In the genomic region with DNA sequence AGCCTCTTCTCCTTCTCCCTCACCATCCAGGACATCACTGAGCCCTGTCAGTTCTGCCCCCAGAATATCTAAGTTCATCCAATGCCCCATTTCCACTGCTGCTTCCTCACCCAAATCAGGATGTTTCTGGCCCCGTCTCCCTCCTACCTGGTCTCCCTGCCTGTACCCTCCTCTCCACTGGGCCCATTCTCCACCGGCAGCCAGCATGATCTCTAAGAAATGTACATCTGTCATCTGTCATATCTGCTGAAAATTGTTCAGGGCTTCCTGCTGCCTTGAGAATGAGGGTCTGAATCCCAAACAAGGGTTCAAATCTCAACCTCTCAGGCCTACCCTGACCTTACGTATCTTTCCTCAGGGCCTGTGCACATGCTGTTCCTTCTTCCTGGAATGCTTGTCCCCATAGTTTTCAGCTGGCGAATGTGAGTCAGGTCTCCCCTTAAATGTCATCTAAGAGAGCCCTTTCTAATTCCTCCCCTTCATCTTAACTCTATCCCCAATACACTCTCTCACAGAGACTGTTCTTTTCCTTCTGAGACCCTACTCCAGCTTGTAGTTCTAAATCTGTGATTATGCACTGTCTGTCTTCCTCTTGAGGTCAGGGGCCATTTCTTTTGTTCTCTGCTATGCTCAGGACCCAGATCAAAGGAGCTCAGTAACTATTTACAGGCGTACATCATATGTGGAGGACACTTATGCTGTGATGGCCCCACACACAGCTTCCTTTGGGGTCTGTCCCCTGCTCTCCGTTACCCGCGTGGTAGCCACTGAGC, we compare ENCODE assay signal across 10 cellular contexts. TPM values are rescaled to one million over a fixed set of nuclear protein-coding genes. Genes with fewer than 3 reads are reported as not detected.
DNase-seq lines count a peak whose midpoint lies in the region; ATAC-seq, FAIRE-seq and TF ChIP-seq lines count a peak whose summit lies in the region.
"Had no signal": no experiment of that assay in that cellular context is flagged by ENCODE, and none has a peak within 500 bp of the region (broad histone marks: within the 10 kb centered on the region; RNA-seq: fewer than 3 reads in every experiment).

No MANE protein-coding gene starts in this region.

- H3K9me1 ChIP-seq in IMR-90 (ENCODE audit: insufficient read depth, low read length) (peaks cover 63% of the 10 kb centered on the region), keratinocyte (ENCODE audit: control insufficient read depth, extremely low read depth, insufficient read depth, low read length) (peaks cover 5% of the 10 kb centered on the region)

- peaks cover 64% of the 10 kb centered on the region for H4K20me1 ChIP-seq in IMR-90 (ENCODE audit: insufficient read depth, low read length)
- no peaks in the 10 kb centered on the region for H4K20me1 ChIP-seq in keratinocyte (ENCODE audit: control insufficient read depth, extremely low read depth, insufficient read depth, low read length)

- H3K27ac Mint-ChIP-seq in activated CD8-positive, alpha-beta T cell treated with anti-CD3 and anti-CD28 coated beads, Interleukin-2, amount 10 ng/mL, durations not matched to agents 7 days and 5 days: peak overlapping the region; percentile 40

- DNase-seq in IMR-90 (no peak), keratinocyte (ENCODE audit: low read depth, low spot score) (no peak), spleen (peak; percentile 62), T-helper 9 cell (no peak), DMS79 (lab: John Stamatoyannopoulos, UW) (no peak)
- DNase-seq in activated CD8-positive, alpha-beta T cell treated with anti-CD3 and anti-CD28 coated beads, Interleukin-2, amount 10 ng/mL, durations not matched to agents 7 days and 5 days: no peak
- DNase-seq: effector CD4-positive, alpha-beta T cell had no signal

- peak overlapping the region; percentile 98 for H3K23ac ChIP-seq in IMR-90 (ENCODE audit: low read depth, low read length)

- H3K36me3 ChIP-seq in IMR-90 (ENCODE audit: control insufficient read depth, insufficient read depth, low read length): peaks cover 34% of the 10 kb centered on the region
- peaks cover 11 to 28% of the 10 kb centered on the region in 2 experiments for H3K36me3 ChIP-seq in keratinocyte (ENCODE audit: control insufficient read depth in 2 of 2, extremely low read depth in 1 of 2, insufficient read depth in 2 of 2, low read length in 2 of 2)
- H3K36me3 ChIP-seq in spleen: no peaks in the 10 kb centered on the region

- H4K91ac ChIP-seq in IMR-90 (ENCODE audit: insufficient read depth, low read depth, low read length): peak overlapping the region; percentile 99

- H3K79me2 ChIP-seq in keratinocyte (ENCODE audit: control insufficient read depth, insufficient read depth, low read length): peaks cover 76% of the 10 kb centered on the region

- CTCF ChIA-PET in IMR-90 (lab: Yijun Ruan, JAX): interaction anchor here (0.8 kb wide), 1 partner anchor 327 kb away, joined by 3 read pairs; no protein-coding TSS in a partner anchor
- CTCF ChIA-PET in activated CD8-positive, alpha-beta T cell treated with anti-CD3 and anti-CD28 coated beads, Interleukin-2, amount 10 ng/mL, durations not matched to agents 7 days and 5 days (lab: Charles Lee): interaction anchor here (0.8 to 1.3 kb wide), 5 partner anchors 11 to 29 kb away, joined by 3 to 6 read pairs (median 3); no protein-coding TSS in a partner anchor

- no peak overlapping the region for H3K4me3 Mint-ChIP-seq in activated CD8-positive, alpha-beta T cell treated with anti-CD3 and anti-CD28 coated beads, Interleukin-2, amount 10 ng/mL, durations not matched to agents 7 days and 5 days

- no peak for FAIRE-seq in keratinocyte (lab: Jason Lieb, UNC)

- dilution Hi-C loops in IMR-90 (cut with HindIII; ENCODE audit: low sequenced_read_pairs, unreplicated experiment): no loop called here
- dilution Hi-C loops in keratinocyte (cut with MboI; ENCODE audit: extremely low pct_ligation_motif_present, low sequenced_read_pairs): no loop called here

- H4K8ac ChIP-seq in IMR-90 (ENCODE audit: low read depth in 2 of 2, low read length in 2 of 2): peak overlapping the region; percentile 97 to 98

- no TSS peak for BruUV-seq in IMR-90 (replicated peaks; lab: Mats Ljungman, UMichigan)

- H3K4me2 ChIP-seq in IMR-90 (ENCODE audit: low read depth, low read length): peak overlapping the region; percentile 27
- H3K4me2 ChIP-seq in keratinocyte (ENCODE audit: control insufficient read depth, extremely low read depth, insufficient read depth, low read depth, low read length): peak overlapping the region; percentile 46

- peak overlapping the region; percentile 97 for H3K27ac ChIP-seq in IMR-90 (ENCODE audit: insufficient read depth, low read length)
- peak overlapping the region; percentile 88 for H3K27ac ChIP-seq in keratinocyte (ENCODE audit: control insufficient read depth, insufficient read depth, low read length)
- peak overlapping the region in 7 of 8 donors; percentile 32 to 88 (median 82) for H3K27ac ChIP-seq in spleen

- peaks cover 47% of the 10 kb centered on the region for H3K36me3 Mint-ChIP-seq in activated CD8-positive, alpha-beta T cell treated with anti-CD3 and anti-CD28 coated beads, Interleukin-2, amount 10 ng/mL, durations not matched to agents 7 days and 5 days (ENCODE audit: low read depth)

- peaks cover 34% of the 10 kb centered on the region for H3K4me1 Mint-ChIP-seq in activated CD8-positive, alpha-beta T cell treated with anti-CD3 and anti-CD28 coated beads, Interleukin-2, amount 10 ng/mL, durations not matched to agents 7 days and 5 days (ENCODE audit: low read depth)

- peak overlapping the region; percentile 92 for H2BK15ac ChIP-seq in IMR-90 (ENCODE audit: low read depth, low read length)

- peak; percentile 53; the same call in 1 of the 2 replicates for TF ChIP-seq POLR2A in IMR-90 (IDR thresholded peaks at IDR 0.05; ENCODE audit: low read depth, low read length)
- TF ChIP-seq POLR2A in spleen (IDR thresholded peaks at IDR 0.05): no peak

- peak overlapping the region; percentile 63 for H3K9ac ChIP-seq in IMR-90 (ENCODE audit: low read depth, low read length)
- peak overlapping the region; percentile 76 for H3K9ac ChIP-seq in keratinocyte (ENCODE audit: control insufficient read depth, extremely low read depth, insufficient read depth, low read length)

- H2BK5ac ChIP-seq in IMR-90 (ENCODE audit: low read depth, low read length, poor library complexity, severe bottlenecking): peak overlapping the region; percentile 98

- H3K56ac ChIP-seq in IMR-90 (ENCODE audit: extremely low read depth, insufficient read depth, low read length): peak overlapping the region; percentile 97

- in situ Hi-C loops in IMR-90 (cut with MboI; ENCODE audit: low sequenced_read_pairs): loop anchor here (5.0 kb wide), 1 partner anchor 71 kb away; no protein-coding TSS in a partner anchor

- H3K14ac ChIP-seq in IMR-90 (replicated peaks; ENCODE audit: low read depth, low read length): peak overlapping the region; percentile 94

- peak overlapping the region; percentile 97 for H3K4ac ChIP-seq in IMR-90 (ENCODE audit: low read depth, low read length)

- no peak for TF ChIP-seq CTCF in IMR-90 (conservative IDR thresholded peaks at IDR 0.05; ENCODE audit: low read depth, low read length)
- no peak for TF ChIP-seq CTCF in keratinocyte (optimal IDR thresholded peaks at IDR 0.05 in 1 of 3, IDR thresholded peaks at IDR 0.05 in 1 of 3, conservative IDR thresholded peaks at IDR 0.05 in 1 of 3; ENCODE audit: extremely low read depth in 1 of 3, insufficient read depth in 2 of 3, low read length in 3 of 3)
- no peak for TF ChIP-seq CTCF in spleen (IDR thresholded peaks at IDR 0.05 in 8 of 11, conservative IDR thresholded peaks at IDR 0.05 in 3 of 11)

- peak overlapping the region; percentile 87 for H4K5ac ChIP-seq in IMR-90 (ENCODE audit: low read depth, low read length)

- H3K18ac ChIP-seq in IMR-90 (ENCODE audit: low read depth, low read length): peak overlapping the region; percentile 82

- peak overlapping the region; percentile 82 for H2AK9ac ChIP-seq in IMR-90 (replicated peaks; ENCODE audit: low read depth, low read length, poor library complexity)

- intact Hi-C loops in IMR-90 (cut with micrococcal nuclease) (loop anchor here (2.0 kb wide), 1 partner anchor 65 kb away; no protein-coding TSS in a partner anchor), spleen (cut with DNase I; ENCODE audit: low total_unique reads) (no loop called here)

- H3K4me1 ChIP-seq in IMR-90 (ENCODE audit: control insufficient read depth, insufficient read depth, low read length) (peaks cover 75% of the 10 kb centered on the region), keratinocyte (ENCODE audit: control insufficient read depth, extremely low read depth, insufficient read depth, low read length) (peaks cover 77% of the 10 kb centered on the region), spleen (peaks cover 74 to 100% (median 100%) of the 10 kb centered on the region in 6 donors)

- H3K27me3 Mint-ChIP-seq in activated CD8-positive, alpha-beta T cell treated with anti-CD3 and anti-CD28 coated beads, Interleukin-2, amount 10 ng/mL, durations not matched to agents 7 days and 5 days (ENCODE audit: low read depth): no peaks in the 10 kb centered on the region

- H3K27me3 ChIP-seq in IMR-90 (ENCODE audit: control insufficient read depth, insufficient read depth, low read length) (no peaks in the 10 kb centered on the region), keratinocyte (ENCODE audit: control insufficient read depth, extremely low read depth, insufficient read depth, low read length) (no peaks in the 10 kb centered on the region), spleen (replicated peaks in 1 of 7) (no peaks in the 10 kb centered on the region)

- H2BK20ac ChIP-seq in IMR-90 (ENCODE audit: low read depth, low read length): peak overlapping the region; percentile 89

- peak overlapping the region; percentile 98 for H2AK5ac ChIP-seq in IMR-90 (ENCODE audit: low read depth, low read length)

- POLR2A ChIA-PET in IMR-90 (lab: Charles Lee; ENCODE audit: unreplicated experiment): interaction anchor here (0.8 to 1.2 kb wide), 2 partner anchors 41 to 73 kb away, joined by 3 to 4 read pairs; partner anchors contain the start of gene SMAD3
- POLR2A ChIA-PET in activated CD8-positive, alpha-beta T cell treated with anti-CD3 and anti-CD28 coated beads, Interleukin-2, amount 10 ng/mL, durations not matched to agents 7 days and 5 days (lab: Charles Lee): interaction anchor here (0.8 to 1.2 kb wide), 2 partner anchors 19 to 28 kb away, joined by 3 read pairs; no protein-coding TSS in a partner anchor

- no peak overlapping the region for H3K4me3 ChIP-seq in IMR-90 (ENCODE audit: insufficient read depth, low read depth, low read length)
- peak overlapping the region in 1 of 3 experiments; percentile 21 for H3K4me3 ChIP-seq in keratinocyte (ENCODE audit: control insufficient read depth in 2 of 3, extremely low read depth in 1 of 3, insufficient read depth in 2 of 3, low read depth in 1 of 3, low read length in 3 of 3)
- H3K4me3 ChIP-seq in spleen: no peak overlapping the region

- H2AFZ ChIP-seq in IMR-90 (replicated peaks; ENCODE audit: low read length, poor library complexity) (no peak overlapping the region), keratinocyte (ENCODE audit: control insufficient read depth, low read length) (no peak overlapping the region)

- H3K9me3 ChIP-seq in IMR-90 (ENCODE audit: control insufficient read depth, insufficient read depth, low read length): no peaks in the 10 kb centered on the region
- no peaks in the 10 kb centered on the region for H3K9me3 ChIP-seq in keratinocyte (ENCODE audit: control insufficient read depth, low read depth, low read length)
- peaks cover 0 to 3% (median 0%) of the 10 kb centered on the region in 8 donors for H3K9me3 ChIP-seq in spleen

- 68% methylated on average over 4 of the region's 8 CpGs; no CpG with 5 or more reads in 1 of the 2 experiments for WGBS in IMR-90 (ENCODE audit: extremely low coverage in 2 of 2, insufficient read length in 1 of 2), 2 experiments
- WGBS in spleen, 5 donors: 70 to 81% (median 74%) methylated on average over 8 of the region's 8 CpGs

- no peak for TF ChIP-seq RAD21 in IMR-90 (IDR thresholded peaks at IDR 0.05; ENCODE audit: low read length)

- ATAC-seq in IMR-90 (ENCODE audit: low read depth): no peak
- ATAC-seq in activated CD8-positive, alpha-beta T cell treated with anti-CD3 and anti-CD28 coated beads, Interleukin-2, amount 10 ng/mL, durations not matched to agents 7 days and 5 days: no peak
- ATAC-seq in GM18909 (IDR thresholded peaks at IDR 0.05; ENCODE audit: poor library complexity, unreplicated experiment): no peak
- ATAC-seq in HG02840 (IDR thresholded peaks at IDR 0.05; ENCODE audit: low FRiP score, unreplicated experiment): no peak
- ATAC-seq: activated CD4-positive, CD25-positive, alpha-beta regulatory T cell treated with anti-CD3 and anti-CD28 coated beads, Interleukin-2, amount 50 U/mL, for 24 hours had no signal

- peak overlapping the region; percentile 94 for H2BK120ac ChIP-seq in IMR-90 (ENCODE audit: low read depth, low read length)

- H3K9me3 Mint-ChIP-seq in activated CD8-positive, alpha-beta T cell treated with anti-CD3 and anti-CD28 coated beads, Interleukin-2, amount 10 ng/mL, durations not matched to agents 7 days and 5 days (ENCODE audit: insufficient read depth): peaks cover 5% of the 10 kb centered on the region

- H3K79me1 ChIP-seq in IMR-90 (ENCODE audit: low read depth in 1 of 2, low read length in 2 of 2): peaks cover 38 to 85% of the 10 kb centered on the region in 2 experiments

RNA-seq across cellular contexts. Expression of gene SMAD3, which starts 40.8 kb away (rescaled TPM):
- 71.0 and 71.1 TPM in 2 replicates for total RNA-seq in IMR-90 (2012; rRNA removed)
- 177 and 194 TPM in 2 replicates for polyA plus RNA-seq in IMR-90 (2012; rRNA removed)
- polyA plus RNA-seq in IMR-90 (2012; cell fraction: cytosol; rRNA removed): 153 and 181 TPM in 2 replicates
- 378 and 409 TPM in 2 replicates for polyA plus RNA-seq in IMR-90 (2012; cell fraction: nucleus; rRNA removed; ENCODE audit: low replicate concordance)
- total RNA-seq in activated CD8-positive, alpha-beta T cell treated with anti-CD3 and anti-CD28 coated beads, Interleukin-2, amount 10 ng/mL, durations not matched to agents 7 days and 5 days: 10 to 100 TPM; 26.8 to 27.1 TPM
- polyA plus RNA-seq in keratinocyte: 30.6 to 52.9 TPM (median 33.7 TPM) in 3 replicates
- polyA plus RNA-seq in keratinocyte (2011; ENCODE audit: low read depth): 8.1 TPM
- 23.9 and 26.7 TPM in 2 replicates for polyA plus RNA-seq in keratinocyte (2011; cell fraction: cytosol; rRNA removed)
- 74.9 and 76.8 TPM in 2 replicates for polyA plus RNA-seq in keratinocyte (2011; cell fraction: nucleus; rRNA removed)
- 26.5 and 44.9 TPM in 2 replicates for polyA plus RNA-seq in keratinocyte (2012; ENCODE audit: low replicate concordance)
- 45.4 to 160 TPM (median 47.7 TPM) in 3 replicates for polyA minus RNA-seq in keratinocyte
- 23.8 TPM for polyA minus RNA-seq in keratinocyte (2011; cell fraction: cytosol; rRNA and poly(A)+ RNA removed)
- polyA minus RNA-seq in keratinocyte (2011; cell fraction: nucleus; rRNA and poly(A)+ RNA removed): 30.5 and 55.1 TPM in 2 replicates
- 10 to 100 TPM; 27.3 to 78.4 (median 47.5) TPM for total RNA-seq in spleen
- polyA plus RNA-seq in spleen: 1 to 10 TPM; 8.3 to 8.9 (median 8.6) TPM
